Comparison of ENCODE assay signal across 5 cellular contexts in genomic region chr9:132998221-132998620, GRCh38. TPM values are rescaled to one million over a fixed set of nuclear protein-coding genes. Genes with fewer than 3 reads are reported as not detected.
"Had no signal": no experiment of that assay in that cellular context is flagged by ENCODE, and none has a peak within 500 bp of the region (broad histone marks: within the 10 kb centered on the region; RNA-seq: fewer than 3 reads in every experiment).

No MANE protein-coding gene starts in this region.

RNA-seq across cellular contexts. Expression of gene GFI1B, which starts 19.7 kb away (rescaled TPM):
- total RNA-seq: PC-3, PC-9, Right ventricle myocardium superior, RPMI7951 had no signal
- polyA plus RNA-seq: SK-N-SH had no signal
